ENCODE assay signal across 26 cellular contexts in the genomic region with DNA sequence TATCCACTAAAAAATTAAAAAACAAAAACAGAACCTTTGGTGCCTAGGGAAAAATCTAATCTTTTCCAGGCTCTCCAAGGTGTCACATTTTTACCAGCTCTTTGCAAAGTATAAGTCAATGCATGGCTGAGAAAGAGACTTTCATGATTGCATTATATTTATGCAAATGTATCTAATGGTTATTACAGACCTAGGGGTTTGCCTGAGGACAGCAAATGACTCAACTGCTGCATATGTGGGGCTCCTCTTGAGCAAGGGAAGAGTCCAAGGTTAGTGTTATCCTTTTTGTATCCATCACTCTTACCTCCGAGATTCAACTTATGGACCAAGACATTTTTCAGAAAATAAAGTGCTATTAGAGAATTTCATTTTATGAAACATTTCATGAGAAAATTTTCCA.
DNase-seq lines count a peak whose midpoint lies in the region; ATAC-seq, FAIRE-seq and TF ChIP-seq lines count a peak whose summit lies in the region.
"Had no signal": no experiment of that assay in that cellular context is flagged by ENCODE, and none has a peak within 500 bp of the region (broad histone marks: within the 10 kb centered on the region; RNA-seq: fewer than 3 reads in every experiment).

No MANE protein-coding gene starts in this region.

- no peak for TF ChIP-seq CTCF in GM12878 (IDR thresholded peaks at IDR 0.05 in 2 of 3, conservative IDR thresholded peaks at IDR 0.05 in 1 of 3; ENCODE audit: control insufficient read depth in 2 of 3, extremely low read depth in 1 of 3, insufficient read depth in 1 of 3, low read depth in 3 of 3, low read length in 3 of 3)

- RAD21 ChIA-PET in GM12878 (lab: Charles Lee; ENCODE audit: unreplicated experiment), result interaction anchor here (0.6 to 1.4 kb wide), 4 partner anchors 9 to 182 kb away, joined by 3 to 7 read pairs (median 3); no protein-coding TSS in a partner anchor

- TF ChIP-seq EP300 in GM12878 (IDR thresholded peaks at IDR 0.05; ENCODE audit: borderline replicate concordance in 1 of 2, control insufficient read depth in 1 of 2, low read depth in 2 of 2, low read length in 2 of 2), result no peak

- POLR2A ChIA-PET in GM12878 (lab: Charles Lee), result no interaction called here

- CTCF ChIA-PET in GM12878 (lab: Yijun Ruan, JAX), result interaction anchor here (0.9 to 1.4 kb wide), 8 partner anchors 11 to 552 kb away, joined by 3 to 17 read pairs (median 4); no protein-coding TSS in a partner anchor

- H2BK120ac ChIP-seq in trophoblast cell (ENCODE audit: insufficient read depth, low read length, poor library complexity), result no peak overlapping the region

- no peak overlapping the region for H4K12ac ChIP-seq in trophoblast cell (ENCODE audit: low read depth, low read length)

- peak overlapping the region; percentile 14; the same call in 1 of the 2 replicates for H3K4me3 ChIP-seq in Karpas-422 (ENCODE audit: low read length)
- H3K4me3 ChIP-seq in GM12878, result no peak overlapping the region
- H3K4me3 ChIP-seq in trophoblast cell (ENCODE audit: low read depth, low read length), result no peak overlapping the region
- H3K4me3 ChIP-seq: BLaER1, lung, MG63 had no signal

- no peak overlapping the region for H3K4ac ChIP-seq in trophoblast cell (ENCODE audit: low read depth, low read length)

- H3K4me2 ChIP-seq in Karpas-422 (ENCODE audit: low read depth, low read length, poor library complexity, severe bottlenecking), result peak overlapping the region; percentile 47
- no peak overlapping the region for H3K4me2 ChIP-seq in GM12878 (ENCODE audit: control insufficient read depth, insufficient read depth)
- H3K4me2 ChIP-seq in trophoblast cell (ENCODE audit: low read length), result no peak overlapping the region
- H3K4me2 ChIP-seq: BLaER1 had no signal

- H4K91ac ChIP-seq in trophoblast cell (ENCODE audit: low read depth, low read length), result no peak overlapping the region

- no peak overlapping the region for H3K14ac ChIP-seq in trophoblast cell (ENCODE audit: low read length)

- in situ Hi-C loops in GM12878 (cut with MboI), result no loop called here

- H3K27ac ChIP-seq in Karpas-422 (ENCODE audit: low read length) (peak overlapping the region; percentile 76), GM12878 (ENCODE audit: control insufficient read depth, insufficient read depth) (no peak overlapping the region), trophoblast cell (ENCODE audit: low read depth, low read length) (no peak overlapping the region)
- H3K27ac ChIP-seq: BLaER1 had no signal

- no peak for TF ChIP-seq RAD21 in GM12878 (IDR thresholded peaks at IDR 0.05; ENCODE audit: insufficient read depth, low read depth, low read length)

- H2AFZ ChIP-seq in Karpas-422 (ENCODE audit: low read length) (peak overlapping the region; percentile 45), GM12878 (ENCODE audit: control insufficient read depth, low read depth, low read length) (no peak overlapping the region), trophoblast cell (ENCODE audit: insufficient read depth, low read length, poor library complexity) (no peak overlapping the region)

- H3K9me3 ChIP-seq in Karpas-422 (ENCODE audit: low read length) (no peaks in the 10 kb centered on the region), GM12878 (replicated peaks; ENCODE audit: control insufficient read depth, insufficient read depth, low read length) (no peaks in the 10 kb centered on the region), trophoblast cell (ENCODE audit: insufficient read depth, low read depth, low read length) (peaks cover 2% of the 10 kb centered on the region)
- H3K9me3 ChIP-seq: BLaER1, Caco-2, MG63 had no signal

- H3K9ac ChIP-seq in Karpas-422 (ENCODE audit: low read length) (peak overlapping the region; percentile 56), GM12878 (ENCODE audit: control insufficient read depth, insufficient read depth, low read length) (no peak overlapping the region), trophoblast cell (ENCODE audit: low read length) (no peak overlapping the region)
- H3K9ac ChIP-seq: BLaER1 had no signal

- H3K27me3 ChIP-seq in Karpas-422 (ENCODE audit: low read length) (no peaks in the 10 kb centered on the region), GM12878 (replicated peaks in 1 of 2; ENCODE audit: control insufficient read depth in 2 of 2, insufficient read depth in 2 of 2, low read length in 1 of 2) (peaks cover 0 to 1% of the 10 kb centered on the region in 2 experiments; a peak in 2 of 4 replicates), trophoblast cell (ENCODE audit: insufficient read depth, low read length) (no peaks in the 10 kb centered on the region)
- H3K27me3 ChIP-seq: BLaER1, MG63 had no signal

- no peak overlapping the region for H2BK12ac ChIP-seq in trophoblast cell (ENCODE audit: low read length)

- H2AK5ac ChIP-seq in trophoblast cell (ENCODE audit: low read length), result no peak overlapping the region

- no peak for FAIRE-seq in GM12878 (lab: Jason Lieb, UNC)
- FAIRE-seq: endothelial cell of umbilical vein, small intestine had no signal

- peak; percentile 75 for DNase-seq in Karpas-422
- DNase-seq in GM12878 (ENCODE audit: low read depth, low spot score), result no peak
- DNase-seq in trophoblast cell, result peak; percentile 7 to 21
- no peak for DNase-seq in stimulated activated naive CD4-positive, alpha-beta T cell treated with Interleukin-2 at 50 U/mL for 16 hours (lab: John Stamatoyannopoulos, UW)
- DNase-seq in activated CD4-positive, alpha-beta T cell treated with anti-CD3 and anti-CD28 coated beads, Interleukin-2, amount 50 U/mL, for 4 hours, result no peak
- no peak for DNase-seq in cerebellum (ENCODE audit: low spot score)
- DNase-seq: activated CD4-positive, alpha-beta T cell treated with anti-CD3 and anti-CD28 coated beads for 36 hours; activated gamma-delta T cell treated with Interleukin-2 at 50 U/mL for 16 hours; activated T-cell treated with anti-CD3 and anti-CD28 coated beads, Interleukin-2, amount 50 U/mL, for 24 hours; Caco-2; HFFc6; MG63; NCI-H1417; NCI-H2029 treated with DMSO at 0.1 percent for 48 hours; NCI-H2227 treated with DMSO at 0.1 percent for 48 hours; NCI-H774; nephron progenitor cell; Right ventricle myocardium superior; small intestine; stimulated activated CD4-positive, alpha-beta T cell treated with anti-CD3 and anti-CD28 coated beads, Interleukin-1b, Interleukin-23, amount 100 ng/mL, for 48 hours; stimulated activated CD8-positive, alpha-beta memory T cell treated with anti-CD3 and anti-CD28 coated beads, Interleukin-4, amount 100 ng/mL, for 48 hours had no signal

- no peak overlapping the region for H4K8ac ChIP-seq in trophoblast cell (ENCODE audit: low read depth, low read length)

- H3K79me1 ChIP-seq in trophoblast cell (ENCODE audit: low read length), result peaks cover 2% of the 10 kb centered on the region

- no peak overlapping the region for H2BK5ac ChIP-seq in trophoblast cell (ENCODE audit: low read depth, low read length, poor library complexity)

- H4K20me1 ChIP-seq in Karpas-422 (ENCODE audit: insufficient read depth, low read depth, low read length) (no peaks in the 10 kb centered on the region), GM12878 (ENCODE audit: control insufficient read depth, insufficient read depth) (no peaks in the 10 kb centered on the region)
- H4K20me1 ChIP-seq: BLaER1 had no signal

- no peak overlapping the region for H3K23ac ChIP-seq in trophoblast cell (ENCODE audit: low read length)

- ATAC-seq in GM18868 (IDR thresholded peaks at IDR 0.05; ENCODE audit: unreplicated experiment) (peak; percentile 68), GM12878 (peak; percentile 69), HG03159 (IDR thresholded peaks at IDR 0.05; ENCODE audit: unreplicated experiment) (no peak)
- ATAC-seq: activated CD4-positive, alpha-beta T cell treated with anti-CD3 and anti-CD28 coated beads for 36 hours had no signal

- H3K18ac ChIP-seq in trophoblast cell (ENCODE audit: low read length), result no peak overlapping the region

- H3K9me2 ChIP-seq in Karpas-422 (replicated peaks; ENCODE audit: insufficient read depth, low read length), result no peaks in the 10 kb centered on the region

- SMC1A ChIA-PET in GM12878 (lab: Charles Lee; ENCODE audit: uncharacterized antibody, unreplicated experiment), result interaction anchor here (1.1 to 1.7 kb wide), 5 partner anchors 11 to 277 kb away, joined by 3 to 6 read pairs (median 3); no protein-coding TSS in a partner anchor

- 0% methylated on average over 1 of the region's 1 CpG for WGBS in GM12878 (ENCODE audit: insufficient coverage, insufficient replicate concordance, low lambda C conversion rate, missing lambda C conversion rate)
- WGBS in trophoblast cell (ENCODE audit: extremely low coverage, insufficient coverage, insufficient read length), result no CpG with 5 or more reads among the region's 1 CpG

- H3K79me2 ChIP-seq in Karpas-422 (ENCODE audit: low read length) (no peaks in the 10 kb centered on the region), GM12878 (ENCODE audit: control insufficient read depth, insufficient read depth, low read length) (no peaks in the 10 kb centered on the region), trophoblast cell (ENCODE audit: control insufficient read depth, insufficient read depth, low read length, poor library complexity) (no peaks in the 10 kb centered on the region)

- peaks cover 26% of the 10 kb centered on the region for H3K4me1 ChIP-seq in Karpas-422 (ENCODE audit: low read length)
- no peaks in the 10 kb centered on the region for H3K4me1 ChIP-seq in GM12878 (ENCODE audit: control insufficient read depth, insufficient read depth, low read length)
- peaks cover 0 to 6% of the 10 kb centered on the region in 2 experiments for H3K4me1 ChIP-seq in trophoblast cell (ENCODE audit: control insufficient read depth in 1 of 2, insufficient read depth in 2 of 2, low read length in 2 of 2)
- H3K4me1 ChIP-seq: BLaER1, Caco-2 had no signal

- BruUV-seq in GM12878 (replicated peaks; lab: Mats Ljungman, UMichigan), result no TSS peak

- no peak for TF ChIP-seq POLR2A in GM12878 (IDR thresholded peaks at IDR 0.05; ENCODE audit: low read depth, low read length)

- intact Hi-C loops in GM12878 (cut with micrococcal nuclease; ENCODE audit: unreplicated experiment), result no loop called here

- H3K36me3 ChIP-seq in Karpas-422 (ENCODE audit: insufficient read depth, low read length), result no peaks in the 10 kb centered on the region
- H3K36me3 ChIP-seq in GM12878 (ENCODE audit: control insufficient read depth in 2 of 2, insufficient read depth in 2 of 2, low read length in 1 of 2), result no peaks in the 10 kb centered on the region
- H3K36me3 ChIP-seq in trophoblast cell (ENCODE audit: control insufficient read depth in 1 of 2, insufficient read depth in 2 of 2, low read length in 2 of 2), result no peaks in the 10 kb centered on the region
- H3K36me3 ChIP-seq: BLaER1, MG63 had no signal

TF ChIP-seq in GM12878, 131 proteins besides CTCF, POLR2A, EP300 and RAD21 (continues in another document):
- TF ChIP-seq MTA2 (IDR thresholded peaks at IDR 0.05; ENCODE audit: low read depth), result no peak

Comparison
In these comparisons a context has a peak if more than half of its experiments do, and no peak if none do; other contexts are left out.
1. DNase-seq: peak in Karpas-422 (single experiment) and trophoblast cell (2 of 2); none in GM12878 (single experiment), stimulated activated naive CD4-positive, alpha-beta T cell treated with Interleukin-2 at 50 U/mL for 16 hours (single experiment), activated CD4-positive, alpha-beta T cell treated with anti-CD3 and anti-CD28 coated beads, Interleukin-2, amount 50 U/mL, for 4 hours (0 of 2) and cerebellum (single experiment).